1 cellular context compared by ENCODE assay signal in genomic region chr7:100642534-100642907, GRCh38.
TF ChIP-seq lines count a peak whose summit lies in the region.

No MANE protein-coding gene starts in this region.

TF ChIP-seq in H1, 55 proteins besides CTCF, POLR2A, EP300 and RAD21:
- TF ChIP-seq JUN (IDR thresholded peaks at IDR 0.05; ENCODE audit: low read depth, low read length), result no peak
- TF ChIP-seq EZH2 (IDR thresholded peaks at IDR 0.05; ENCODE audit: low read depth, low read length, severe bottlenecking), result no peak
- no peak for TF ChIP-seq SP4 (IDR thresholded peaks at IDR 0.05; ENCODE audit: low read length)
TF ChIP-seq in H1: peak in this region for 0.
